ENCODE assay signal across 8 cellular contexts in genomic region chr15:52261498-52262242, GRCh38. TPM values are rescaled to one million over a fixed set of nuclear protein-coding genes. Genes with fewer than 3 reads are reported as not detected.
DNase-seq lines count a peak whose midpoint lies in the region; ATAC-seq and TF ChIP-seq lines count a peak whose summit lies in the region.

No MANE protein-coding gene starts in this region.

- H4K91ac ChIP-seq in mesenchymal stem cell (ENCODE audit: low read length) = no peak overlapping the region

- 34% methylated on average over 7 of the region's 8 CpGs for WGBS in mesenchymal stem cell

- H3K4me3 ChIP-seq in GM06990 (replicated peaks; ENCODE audit: low read depth, low read length) = no peak overlapping the region
- H3K4me3 ChIP-seq in duodenal mucosa (ENCODE audit: low read depth in 1 of 2, low read length in 2 of 2) = no peak overlapping the region
- no peak overlapping the region for H3K4me3 ChIP-seq in mesenchymal stem cell (ENCODE audit: insufficient read depth in 1 of 2, low read depth in 1 of 2, low read length in 2 of 2)

- H3K4me1 Mint-ChIP-seq in stimulated activated naive B cell treated with anti-CD40 and anti-IgM and Interleukin-4, amounts not matched to agents 10 μg/mL and 1 μg/mL and 100 μg/mL, for 72 hours = peaks cover 28 to 39% of the 10 kb centered on the region in 2 donors

- no peak overlapping the region for H3K23ac ChIP-seq in mesenchymal stem cell (ENCODE audit: low read length in 2 of 2)

- peak overlapping the region; percentile 38 for H4K8ac ChIP-seq in mesenchymal stem cell (ENCODE audit: low read length)

- H2AFZ ChIP-seq in mesenchymal stem cell (ENCODE audit: low read depth, low read length) = no peak overlapping the region

- peak overlapping the region in 1 of 2 donors; percentile 1 for H3K9ac ChIP-seq in duodenal mucosa (ENCODE audit: low read depth in 1 of 2, low read length in 2 of 2)
- peak overlapping the region; percentile 32 for H3K9ac ChIP-seq in mesenchymal stem cell (ENCODE audit: low read length)

- H3K79me1 ChIP-seq in mesenchymal stem cell (replicated peaks; ENCODE audit: low read length, poor library complexity, severe bottlenecking) = no peaks in the 10 kb centered on the region

- H2BK12ac ChIP-seq in mesenchymal stem cell (ENCODE audit: low read length in 2 of 2) = peak overlapping the region in 1 of 2 experiments; percentile 22

- H2BK15ac ChIP-seq in mesenchymal stem cell (ENCODE audit: low read depth, poor library complexity, severe bottlenecking) = no peak overlapping the region

- H3K4ac ChIP-seq in mesenchymal stem cell (ENCODE audit: low read depth in 1 of 2, low read length in 2 of 2) = no peak overlapping the region

- no peak overlapping the region for H2BK5ac ChIP-seq in mesenchymal stem cell (ENCODE audit: low read depth, low read length, poor library complexity, severe bottlenecking)

- no peaks in the 10 kb centered on the region for H3K9me3 Mint-ChIP-seq in stimulated activated naive B cell treated with anti-CD40 and anti-IgM and Interleukin-4, amounts not matched to agents 10 μg/mL and 1 μg/mL and 100 μg/mL, for 72 hours

- no peaks in the 10 kb centered on the region for H3K36me3 Mint-ChIP-seq in stimulated activated naive B cell treated with anti-CD40 and anti-IgM and Interleukin-4, amounts not matched to agents 10 μg/mL and 1 μg/mL and 100 μg/mL, for 72 hours

- H3K4me1 ChIP-seq in duodenal mucosa (ENCODE audit: control insufficient read depth in 1 of 2, insufficient read depth in 2 of 2, low read length in 2 of 2) = peaks cover 14 to 18% of the 10 kb centered on the region in 2 donors
- H3K4me1 ChIP-seq in mesenchymal stem cell (ENCODE audit: control insufficient read depth, insufficient read depth, low read depth, low read length) = peaks cover 29% of the 10 kb centered on the region

- peak overlapping the region in 1 of 2 experiments; percentile 9 for H3K18ac ChIP-seq in mesenchymal stem cell (ENCODE audit: low read depth in 1 of 2, low read length in 2 of 2)

- ATAC-seq in GM21515 (IDR thresholded peaks at IDR 0.05; ENCODE audit: unreplicated experiment) = peak; percentile 98
- peak; percentile 97 to 98 for ATAC-seq in activated CD4-positive, CD25-positive, alpha-beta regulatory T cell treated with anti-CD3 and anti-CD28 coated beads, Interleukin-2, amount 50 U/mL, for 24 hours
- peak; percentile 100 for ATAC-seq in stimulated activated naive B cell treated with anti-CD40 and anti-IgM and Interleukin-4, amounts not matched to agents 10 μg/mL and 1 μg/mL and 100 μg/mL, for 72 hours (replicated peaks)

- peak overlapping the region; percentile 68 to 73 for H3K4me3 Mint-ChIP-seq in stimulated activated naive B cell treated with anti-CD40 and anti-IgM and Interleukin-4, amounts not matched to agents 10 μg/mL and 1 μg/mL and 100 μg/mL, for 72 hours

- H3K36me3 ChIP-seq in GM06990 (ENCODE audit: control insufficient read depth, insufficient read depth, low read length) (no peaks in the 10 kb centered on the region), duodenal mucosa (ENCODE audit: control insufficient read depth in 1 of 2, insufficient read depth in 2 of 2, low read length in 2 of 2) (peaks cover 0 to 38% of the 10 kb centered on the region in 2 donors), mesenchymal stem cell (ENCODE audit: control insufficient read depth in 1 of 2, insufficient read depth in 2 of 2, low read depth in 1 of 2, low read length in 2 of 2) (no peaks in the 10 kb centered on the region)

- peak overlapping the region; percentile 30 for H3K27ac ChIP-seq in duodenal mucosa (ENCODE audit: low read depth, low read length)
- peak overlapping the region; percentile 12 for H3K27ac ChIP-seq in mesenchymal stem cell (ENCODE audit: low read length, poor library complexity, severe bottlenecking)

- peak overlapping the region; percentile 97 for H3K27ac Mint-ChIP-seq in stimulated activated naive B cell treated with anti-CD40 and anti-IgM and Interleukin-4, amounts not matched to agents 10 μg/mL and 1 μg/mL and 100 μg/mL, for 72 hours

- H2BK120ac ChIP-seq in mesenchymal stem cell (ENCODE audit: low read depth, low read length) = no peak overlapping the region

- TF ChIP-seq CTCF in GM06990 (IDR thresholded peaks at IDR 0.05; ENCODE audit: insufficient read depth, low read length, poor library complexity, severe bottlenecking) = no peak

- peak overlapping the region; percentile 11 for H2AK5ac ChIP-seq in mesenchymal stem cell (ENCODE audit: low read length, severe bottlenecking)

- H3K27me3 ChIP-seq in GM06990 (replicated peaks; ENCODE audit: control insufficient read depth, insufficient read depth, low read length) = no peaks in the 10 kb centered on the region
- no peaks in the 10 kb centered on the region for H3K27me3 ChIP-seq in duodenal mucosa (ENCODE audit: control insufficient read depth in 1 of 2, insufficient read depth in 2 of 2, low read length in 2 of 2)
- peaks cover 0 to 4% of the 10 kb centered on the region in 2 experiments for H3K27me3 ChIP-seq in mesenchymal stem cell (ENCODE audit: control insufficient read depth in 1 of 2, insufficient read depth in 1 of 2, low read length in 2 of 2)

- no peaks in the 10 kb centered on the region for H3K27me3 Mint-ChIP-seq in stimulated activated naive B cell treated with anti-CD40 and anti-IgM and Interleukin-4, amounts not matched to agents 10 μg/mL and 1 μg/mL and 100 μg/mL, for 72 hours

- no peak overlapping the region for H3K14ac ChIP-seq in mesenchymal stem cell (ENCODE audit: low read length in 2 of 2)

- no peaks in the 10 kb centered on the region for H3K9me3 ChIP-seq in duodenal mucosa (ENCODE audit: control insufficient read depth in 1 of 2, low read length in 2 of 2)
- H3K9me3 ChIP-seq in mesenchymal stem cell (ENCODE audit: control insufficient read depth, low read length) = no peaks in the 10 kb centered on the region

- H3K4me2 ChIP-seq in mesenchymal stem cell (ENCODE audit: low read length, poor library complexity, severe bottlenecking) = no peak overlapping the region

- DNase-seq in GM06990 (ENCODE audit: extremely low read depth, insufficient read length) (peak; percentile 80), HT1080 (ENCODE audit: low read depth) (peak; percentile 95), mesenchymal stem cell (peak; percentile 81), NCI-H82 treated with DMSO at 0.1 percent for 48 hours (lab: John Stamatoyannopoulos, UW; ENCODE audit: unreplicated experiment) (no peak)
- DNase-seq in stimulated activated naive B cell treated with anti-CD40 and anti-IgM and Interleukin-4, amounts not matched to agents 10 μg/mL and 1 μg/mL and 100 μg/mL, for 72 hours = peak; percentile 82

RNA-seq across cellular contexts. Expression of gene MYO5C, which starts 33.9 kb away (rescaled TPM):
- 0.07 TPM in 1 of 2 replicates, not detected in the other for total RNA-seq in HT1080 (2014; rRNA removed; shearing (Covaris generic))
- 1.0 and 1.1 TPM in 2 replicates for polyA plus RNA-seq in HT1080 (2015; cell fraction: cytosol; rRNA removed)
- polyA plus RNA-seq in HT1080 (2015; cell fraction: nucleus; rRNA removed) = 0.93 and 1.1 TPM in 2 replicates
- polyA plus RNA-seq in mesenchymal stem cell (2013, experiment 1 of 2) = 0.01 TPM
- polyA plus RNA-seq in mesenchymal stem cell (2013, experiment 2 of 2) = 0.03 TPM
